Comparison of ENCODE assay signal across 8 cellular contexts in the genomic region with DNA sequence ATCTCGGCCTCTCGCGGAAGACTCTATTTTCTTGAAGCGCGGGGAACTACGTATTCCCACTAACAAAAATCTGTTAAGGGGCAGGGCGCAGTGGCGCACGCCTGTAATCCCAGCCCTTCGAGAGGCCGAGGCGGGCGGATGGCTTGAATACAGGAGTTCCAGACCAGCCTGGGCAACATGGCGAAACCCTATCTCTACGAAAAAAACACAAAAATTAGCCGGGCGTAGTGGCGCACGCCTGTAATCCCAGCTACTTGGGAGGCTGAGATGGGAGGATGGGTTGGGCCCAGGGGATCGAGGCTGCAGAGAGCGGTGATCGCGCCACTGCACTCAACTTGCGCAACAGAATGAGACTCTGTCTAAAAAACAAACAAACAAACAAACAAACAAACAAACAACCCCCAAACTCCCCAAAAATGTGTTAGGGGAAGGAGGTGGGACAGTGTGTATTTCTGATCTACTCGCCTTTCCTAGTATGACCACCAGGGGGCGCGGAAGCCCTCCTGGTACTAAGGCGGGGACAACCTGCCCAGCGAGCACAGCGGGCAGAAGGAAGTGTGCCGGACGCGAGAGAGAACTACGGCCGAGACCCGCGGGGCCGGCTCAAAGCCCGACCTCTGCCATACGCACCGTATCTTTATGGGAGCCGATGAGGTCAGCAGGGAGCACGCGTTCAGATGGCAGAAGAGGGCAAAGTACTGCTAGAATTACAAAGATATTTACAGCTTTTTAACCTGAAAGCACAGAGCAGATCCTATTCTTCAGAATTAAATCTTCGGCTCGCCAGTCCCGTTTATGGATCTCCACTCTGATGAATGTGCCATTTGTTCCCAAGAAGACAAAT. TPM values are rescaled to one million over a fixed set of nuclear protein-coding genes. Genes with fewer than 3 reads are reported as not detected.
DNase-seq lines count a peak whose midpoint lies in the region; ATAC-seq, FAIRE-seq and TF ChIP-seq lines count a peak whose summit lies in the region.

No MANE protein-coding gene starts in this region.

- H3K27ac Mint-ChIP-seq in activated naive CD4-positive, alpha-beta T cell treated with anti-CD3 and anti-CD28 coated beads, Interleukin-2, amount 50 U/mL, for 72 hours, result peak overlapping the region; percentile 21 to 97

- peak; percentile 91 for DNase-seq in H7
- peak; percentile 78 for DNase-seq in M059J (ENCODE audit: low read depth)
- peak; percentile 76 to 85 for DNase-seq in activated naive CD4-positive, alpha-beta T cell treated with anti-CD3 and anti-CD28 coated beads, Interleukin-2, amount 50 U/mL, for 72 hours (ENCODE audit: low spot score in 2 of 2)
- DNase-seq in Right ventricle myocardium inferior (ENCODE audit: missing footprints), result peak; percentile 95
- DNase-seq in tibial artery, result peak; percentile 89 to 91

- FAIRE-seq in G401.6 (lab: Jason Lieb, UNC), result peak; percentile 49

- H3K4me2 ChIP-seq in parathyroid adenoma (ENCODE audit: low read length), result peak overlapping the region; percentile 95

- H3K36me3 Mint-ChIP-seq in activated naive CD4-positive, alpha-beta T cell treated with anti-CD3 and anti-CD28 coated beads, Interleukin-2, amount 50 U/mL, for 72 hours, result peaks cover 0 to 7% of the 10 kb centered on the region in 2 donors

- H3K79me2 ChIP-seq in parathyroid adenoma, result no peaks in the 10 kb centered on the region

- H3K9me3 Mint-ChIP-seq in activated naive CD4-positive, alpha-beta T cell treated with anti-CD3 and anti-CD28 coated beads, Interleukin-2, amount 50 U/mL, for 72 hours, result no peaks in the 10 kb centered on the region

- H3K4me3 ChIP-seq in H7 (ENCODE audit: insufficient read depth, low read depth, low read length) (peak overlapping the region; percentile 96), parathyroid adenoma (ENCODE audit: low read depth, low read length) (peak overlapping the region; percentile 74), tibial artery (peak overlapping the region; percentile 80 to 90)

- H3K36me3 ChIP-seq in H7 (replicated peaks; ENCODE audit: control insufficient read depth, insufficient read depth, low read length) (no peaks in the 10 kb centered on the region), parathyroid adenoma (ENCODE audit: control insufficient read depth, insufficient read depth, low read length) (no peaks in the 10 kb centered on the region), tibial artery (no peaks in the 10 kb centered on the region)

- intact Hi-C loops in Right ventricle myocardium inferior (cut with DNase I) (loop anchor here (1.0 to 2.0 kb wide), 2 partner anchors 48 to 57 kb away; partner anchors contain the start of gene MRPL16), tibial artery (cut with DNase I; ENCODE audit: low total_unique reads) (loop anchor here (2.0 to 10.0 kb wide), 2 partner anchors 49 to 209 kb away; no protein-coding TSS in a partner anchor)

- H3K27ac ChIP-seq in parathyroid adenoma (peak overlapping the region; percentile 82), tibial artery (peak overlapping the region; percentile 91 to 94)

- peak; percentile 79 for ATAC-seq in SK-N-SH treated with all-trans-retinoic acid at 6 μM for 48 hours
- ATAC-seq in activated naive CD4-positive, alpha-beta T cell treated with anti-CD3 and anti-CD28 coated beads, Interleukin-2, amount 50 U/mL, for 72 hours, result peak; percentile 73 to 77
- peak; percentile 84 for ATAC-seq in Right ventricle myocardium inferior

- H3K27me3 ChIP-seq in H7 (ENCODE audit: control insufficient read depth, insufficient read depth, low read length) (no peaks in the 10 kb centered on the region; the same call in 1 of the 2 replicates), parathyroid adenoma (ENCODE audit: control insufficient read depth, insufficient read depth, low read length) (no peaks in the 10 kb centered on the region), tibial artery (no peaks in the 10 kb centered on the region)

- H3K9me3 ChIP-seq in parathyroid adenoma (ENCODE audit: control insufficient read depth, low read length) (no peaks in the 10 kb centered on the region), tibial artery (no peaks in the 10 kb centered on the region)

- no peak overlapping the region for H3K9ac ChIP-seq in parathyroid adenoma

- peak; percentile 87 for TF ChIP-seq CTCF in parathyroid adenoma (IDR thresholded peaks at IDR 0.05)
- TF ChIP-seq CTCF in tibial artery (IDR thresholded peaks at IDR 0.05), result peak; percentile 91 to 95

- H3K4me1 ChIP-seq in parathyroid adenoma (peaks cover 3% of the 10 kb centered on the region), tibial artery (peaks cover 0 to 24% (median 10%) of the 10 kb centered on the region in 4 donors)

- peak overlapping the region; percentile 93 for H2AFZ ChIP-seq in parathyroid adenoma

TF ChIP-seq in SK-N-SH treated with all-trans-retinoic acid at 6 μM for 48 hours, 23 proteins besides CTCF, POLR2A, EP300 and RAD21 (continues in another document):
- no peak for TF ChIP-seq ZNF8 (CRISPR knock-in tag; IDR thresholded peaks at IDR 0.05)
- TF ChIP-seq, protein P1, sequence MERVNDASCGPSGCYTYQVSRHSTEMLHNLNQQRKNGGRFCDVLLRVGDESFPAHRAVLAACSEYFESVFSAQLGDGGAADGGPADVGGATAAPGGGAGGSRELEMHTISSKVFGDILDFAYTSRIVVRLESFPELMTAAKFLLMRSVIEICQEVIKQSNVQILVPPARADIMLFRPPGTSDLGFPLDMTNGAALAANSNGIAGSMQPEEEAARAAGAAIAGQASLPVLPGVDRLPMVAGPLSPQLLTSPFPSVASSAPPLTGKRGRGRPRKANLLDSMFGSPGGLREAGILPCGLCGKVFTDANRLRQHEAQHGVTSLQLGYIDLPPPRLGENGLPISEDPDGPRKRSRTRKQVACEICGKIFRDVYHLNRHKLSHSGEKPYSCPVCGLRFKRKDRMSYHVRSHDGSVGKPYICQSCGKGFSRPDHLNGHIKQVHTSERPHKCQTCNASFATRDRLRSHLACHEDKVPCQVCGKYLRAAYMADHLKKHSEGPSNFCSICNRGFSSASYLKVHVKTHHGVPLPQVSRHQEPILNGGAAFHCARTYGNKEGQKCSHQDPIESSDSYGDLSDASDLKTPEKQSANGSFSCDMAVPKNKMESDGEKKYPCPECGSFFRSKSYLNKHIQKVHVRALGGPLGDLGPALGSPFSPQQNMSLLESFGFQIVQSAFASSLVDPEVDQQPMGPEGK (CRISPR knock-in tag; IDR thresholded peaks at IDR 0.05; ENCODE audit: borderline replicate concordance), result no peak
- TF ChIP-seq RARB (CRISPR knock-in tag; IDR thresholded peaks at IDR 0.05), result no peak
- no peak for TF ChIP-seq ZFP30 (CRISPR knock-in tag; IDR thresholded peaks at IDR 0.05)
- TF ChIP-seq, protein P2, sequence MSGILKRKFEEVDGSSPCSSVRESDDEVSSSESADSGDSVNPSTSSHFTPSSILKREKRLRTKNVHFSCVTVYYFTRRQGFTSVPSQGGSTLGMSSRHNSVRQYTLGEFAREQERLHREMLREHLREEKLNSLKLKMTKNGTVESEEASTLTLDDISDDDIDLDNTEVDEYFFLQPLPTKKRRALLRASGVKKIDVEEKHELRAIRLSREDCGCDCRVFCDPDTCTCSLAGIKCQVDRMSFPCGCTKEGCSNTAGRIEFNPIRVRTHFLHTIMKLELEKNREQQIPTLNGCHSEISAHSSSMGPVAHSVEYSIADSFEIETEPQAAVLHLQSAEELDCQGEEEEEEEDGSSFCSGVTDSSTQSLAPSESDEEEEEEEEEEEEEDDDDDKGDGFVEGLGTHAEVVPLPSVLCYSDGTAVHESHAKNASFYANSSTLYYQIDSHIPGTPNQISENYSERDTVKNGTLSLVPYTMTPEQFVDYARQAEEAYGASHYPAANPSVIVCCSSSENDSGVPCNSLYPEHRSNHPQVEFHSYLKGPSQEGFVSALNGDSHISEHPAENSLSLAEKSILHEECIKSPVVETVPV (CRISPR knock-in tag; IDR thresholded peaks at IDR 0.05), result no peak
- no peak for TF ChIP-seq TCF4 (CRISPR knock-in tag; IDR thresholded peaks at IDR 0.05; ENCODE audit: borderline replicate concordance)
- no peak for TF ChIP-seq ZNF565 (CRISPR knock-in tag; conservative IDR thresholded peaks at IDR 0.05; ENCODE audit: low read depth)
- TF ChIP-seq ISL1 (CRISPR knock-in tag; IDR thresholded peaks at IDR 0.05), result no peak
- no peak for TF ChIP-seq SNAI2 (CRISPR knock-in tag; IDR thresholded peaks at IDR 0.05)
- TF ChIP-seq TOX (CRISPR knock-in tag; IDR thresholded peaks at IDR 0.05; ENCODE audit: borderline replicate concordance), result no peak
- TF ChIP-seq GLIS3 (CRISPR knock-in tag; IDR thresholded peaks at IDR 0.05), result no peak
- TF ChIP-seq PPARA (CRISPR knock-in tag; IDR thresholded peaks at IDR 0.05; ENCODE audit: borderline replicate concordance), result no peak
- TF ChIP-seq OSR1 (CRISPR knock-in tag; IDR thresholded peaks at IDR 0.05), result no peak
- no peak for TF ChIP-seq ARNTL (CRISPR knock-in tag; IDR thresholded peaks at IDR 0.05; ENCODE audit: borderline replicate concordance, low read depth)
- no peak for TF ChIP-seq POU6F1 (CRISPR knock-in tag; IDR thresholded peaks at IDR 0.05; ENCODE audit: borderline replicate concordance, low read depth)

RNA-seq across cellular contexts. Expression of gene STX3, which starts 1.3 kb away (rescaled TPM):
- 43.2 and 60.8 TPM in 2 replicates for total RNA-seq in H7 (2014; rRNA removed; shearing (Covaris generic))
- 35.1 and 52.7 TPM in 2 replicates for total RNA-seq in M059J (2014; rRNA removed; shearing (Covaris generic))
- total RNA-seq in activated naive CD4-positive, alpha-beta T cell treated with anti-CD3 and anti-CD28 coated beads, Interleukin-2, amount 50 U/mL, for 72 hours, result 10 to 100 TPM in 1 of 2 donors, 1 to 10 TPM in 1; 6.1 to 10.0 TPM
- 8.4 TPM for total RNA-seq in Right ventricle myocardium inferior

RNA-seq across cellular contexts. Expression of gene OR10V1, which starts 40.2 kb away (rescaled TPM):
- total RNA-seq in H7 (2014; rRNA removed; shearing (Covaris generic)), result not detected in 2 replicates
- not detected in 2 replicates for total RNA-seq in M059J (2014; rRNA removed; shearing (Covaris generic))
- not detected for total RNA-seq in activated naive CD4-positive, alpha-beta T cell treated with anti-CD3 and anti-CD28 coated beads, Interleukin-2, amount 50 U/mL, for 72 hours
- total RNA-seq in Right ventricle myocardium inferior, result not detected

RNA-seq across cellular contexts. Expression of gene MRPL16, which starts 56.7 kb away (rescaled TPM):
- 90.7 and 113 TPM in 2 replicates for total RNA-seq in H7 (2014; rRNA removed; shearing (Covaris generic))
- 57.2 and 65.7 TPM in 2 replicates for total RNA-seq in M059J (2014; rRNA removed; shearing (Covaris generic))
- 10 to 100 TPM; 67.9 to 94.2 TPM for total RNA-seq in activated naive CD4-positive, alpha-beta T cell treated with anti-CD3 and anti-CD28 coated beads, Interleukin-2, amount 50 U/mL, for 72 hours
- total RNA-seq in Right ventricle myocardium inferior, result 92.9 TPM

Comparison
In these comparisons a context has a peak if more than half of its experiments do, and no peak if none do; other contexts are left out.
1. Peak in every context shown above with its lines: DNase-seq, ATAC-seq, H3K4me3 ChIP-seq and H3K27ac ChIP-seq.